ENCODE assay signal across 8 cellular contexts in genomic region chr4:38804654-38805295, GRCh38. TPM values are rescaled to one million over a fixed set of nuclear protein-coding genes. Genes with fewer than 3 reads are reported as not detected.
DNase-seq lines count a peak whose midpoint lies in the region; FAIRE-seq and TF ChIP-seq lines count a peak whose summit lies in the region.

TSS of gene TLR1 (minus strand) at chr4:38804791. CDS start at chr4:38798831, 5,960 bp downstream.

- intact Hi-C loops in kidney (cut with DNase I) (no loop called here), spleen (cut with DNase I; ENCODE audit: low total_unique reads) (no loop called here)

- peak; percentile 29 for DNase-seq in GDM1 (lab: John Stamatoyannopoulos, UW)
- DNase-seq in HFFc6: peak; percentile 42
- peak; percentile 76 for DNase-seq in NOMO-1 treated with DMSO at 0.1 percent for 48 hours (lab: John Stamatoyannopoulos, UW; ENCODE audit: unreplicated experiment)
- DNase-seq in kidney: no peak
- no peak for DNase-seq in spleen
- DNase-seq in retina: no peak
- DNase-seq in H54 (ENCODE audit: insufficient read length, low spot score): no peak

- H3K4me1 Mint-ChIP-seq in HFFc6 (ENCODE audit: low read depth) (peaks cover 17% of the 10 kb centered on the region; the same call in 1 of the 2 replicates), brain (peaks cover 8% of the 10 kb centered on the region)

- H3K27me3 ChIP-seq in spleen (replicated peaks in 1 of 7): no peaks in the 10 kb centered on the region

- H3K27me3 Mint-ChIP-seq in HFFc6 (ENCODE audit: insufficient read depth) (peaks cover 2% of the 10 kb centered on the region; the same call in 1 of the 2 replicates), brain (peaks cover 8% of the 10 kb centered on the region)

- H3K4me3 ChIP-seq in kidney (ENCODE audit: low read length in 2 of 2): peak within 1 kb of the TSS; percentile 45 to 66
- H3K4me3 ChIP-seq in spleen: peak within 1 kb of the TSS; percentile 32 to 69 (median 42)

- peak; percentile 80 for TF ChIP-seq CTCF in HFFc6 (IDR thresholded peaks at IDR 0.05)
- TF ChIP-seq CTCF in brain (conservative IDR thresholded peaks at IDR 0.05): peak; percentile 40 to 51
- peak; percentile 46 for TF ChIP-seq CTCF in kidney (IDR thresholded peaks at IDR 0.05; ENCODE audit: borderline replicate concordance, extremely low read depth, insufficient read depth)
- TF ChIP-seq CTCF in spleen (IDR thresholded peaks at IDR 0.05 in 8 of 11, conservative IDR thresholded peaks at IDR 0.05 in 3 of 11): peak; percentile 40 to 84 (median 73)

- H3K27ac ChIP-seq in kidney (ENCODE audit: low read depth in 2 of 2, low read length in 2 of 2): peak within 1 kb of the TSS; percentile 46 to 59
- H3K27ac ChIP-seq in spleen: peak within 1 kb of the TSS; percentile 76 to 95 (median 90)

- H3K9me3 Mint-ChIP-seq in HFFc6 (no peaks in the 10 kb centered on the region), brain (peaks cover 7 to 24% (median 13%) of the 10 kb centered on the region in 5 experiments)

- H3K4me1 ChIP-seq in kidney (ENCODE audit: control insufficient read depth in 1 of 2, insufficient read depth in 1 of 2, low read depth in 1 of 2, low read length in 2 of 2): peaks cover 3 to 6% of the 10 kb centered on the region in 2 donors
- peaks cover 8 to 69% (median 35%) of the 10 kb centered on the region in 6 donors for H3K4me1 ChIP-seq in spleen

- peak within 1 kb of the TSS; percentile 45 to 55 for H3K9ac ChIP-seq in kidney (ENCODE audit: low read length in 2 of 2)

- FAIRE-seq in kidney (lab: Jason Lieb, UNC): peak; percentile 96
- FAIRE-seq in H54 (lab: Jason Lieb, UNC): no peak

- TF ChIP-seq POLR2A in spleen (IDR thresholded peaks at IDR 0.05) (no peak), H54 (IDR thresholded peaks at IDR 0.05; ENCODE audit: low read depth, low read length) (no peak)

- H3K27ac Mint-ChIP-seq in HFFc6: no peak within 1 kb of the TSS; the same call in 1 of the 2 replicates
- peak within 1 kb of the TSS in 4 of 5 experiments; percentile 4 to 73 (median 24) for H3K27ac Mint-ChIP-seq in brain

- H3K36me3 Mint-ChIP-seq in HFFc6 (ENCODE audit: low read depth) (no peaks in the 10 kb centered on the region), brain (no peaks in the 10 kb centered on the region)

- H3K9me3 ChIP-seq in kidney (ENCODE audit: control insufficient read depth in 1 of 2, low read length in 2 of 2): no peaks in the 10 kb centered on the region
- peaks cover 0 to 35% (median 25%) of the 10 kb centered on the region in 8 donors for H3K9me3 ChIP-seq in spleen

- H3K4me3 Mint-ChIP-seq in HFFc6 (peak within 1 kb of the TSS; percentile 34; the same call in 1 of the 2 replicates), brain (peak within 1 kb of the TSS in 3 of 5 experiments; percentile 4 to 74 (median 8))

- H3K36me3 ChIP-seq in kidney (ENCODE audit: control insufficient read depth in 1 of 2, insufficient read depth in 2 of 2, low read length in 2 of 2) (peaks cover 0 to 3% of the 10 kb centered on the region in 2 donors), spleen (peaks cover 4 to 37% (median 26%) of the 10 kb centered on the region in 6 donors)

- 27 to 32% (median 28%) methylated on average over 7 of the region's 7 CpGs for WGBS in spleen, 5 donors

RNA-seq across cellular contexts. Expression of gene TLR1, which starts in this region (rescaled TPM):
- under 1 TPM in 2 of 6 experiments, not detected in 4; 0.07 to 0.10 TPM for total RNA-seq in HFFc6 (2021; fragmentation: NEBNext Ultra II Directional; extraction: Animal tissue kit (Norgen Biotek cat#: 25700))
- polyA plus RNA-seq in brain (ENCODE audit: insufficient read depth, low read depth, low replicate concordance) (0.29 TPM), kidney (ENCODE audit: insufficient read depth, low read depth, low replicate concordance) (1.8 TPM), spleen (10 to 100 TPM in 2 of 3 donors, 1 to 10 TPM in 1; 7.6 to 10.8 (median 10.5) TPM)
- total RNA-seq in kidney (18.0 TPM), spleen (100 to 1,000 TPM in 5 of 7 donors, 10 to 100 TPM in 2; 84.9 to 190 (median 119) TPM)

Comparison
In these comparisons a context has a peak if more than half of its experiments do, and no peak if none do; other contexts are left out.
1. RNA of gene TLR1 (total RNA-seq): 84.9 to 190 TPM in spleen and 18.0 TPM in kidney (single experiment); 0.07 to 0.10 TPM in HFFc6; every median in the first group is over 10 times any median in the second.
2. Peak in DNase-seq in HFFc6; RNA of the gene not detected or under 1 TPM.
3. DNase-seq: peak in GDM1 (single experiment) and NOMO-1 treated with DMSO at 0.1 percent for 48 hours (single experiment); none in kidney (single experiment), spleen (single experiment), retina (single experiment) and H54 (single experiment).
4. Peak in every context shown above with its lines, with median percentiles within 50 percentile points of each other: CTCF ChIP-seq.